21 cellular contexts compared by ENCODE assay signal in genomic region chr6:1702580-1703051, GRCh38.
DNase-seq lines count a peak whose midpoint lies in the region; TF ChIP-seq lines count a peak whose summit lies in the region.
"Had no signal": no experiment of that assay in that cellular context is flagged by ENCODE, and none has a peak within 500 bp of the region (broad histone marks: within the 10 kb centered on the region; RNA-seq: fewer than 3 reads in every experiment).

No MANE protein-coding gene starts in this region.

- H3K18ac ChIP-seq in neuronal stem cell (ENCODE audit: low read length) = peak overlapping the region; percentile 54

- no peak overlapping the region for H3K4me3 ChIP-seq in neuronal stem cell (ENCODE audit: low read length in 2 of 2)
- H3K4me3 ChIP-seq: MG63, right lobe of liver had no signal

- no peak overlapping the region for H3K14ac ChIP-seq in neuronal stem cell (ENCODE audit: low read length)

- peak overlapping the region; percentile 40 for H2AK5ac ChIP-seq in neuronal stem cell (ENCODE audit: low read depth, low read length)

- no peak overlapping the region for H3K9ac ChIP-seq in neuronal stem cell (ENCODE audit: low read depth, low read length, poor library complexity)

- intact Hi-C loops in Calu3 (cut with micrococcal nuclease; ENCODE audit: unreplicated experiment) = no loop called here

- H3K36me3 Mint-ChIP-seq in chondrocyte (ENCODE audit: low read depth) (no peaks in the 10 kb centered on the region), Calu3 (ENCODE audit: insufficient read depth, unreplicated experiment) (no peaks in the 10 kb centered on the region), immature natural killer cell (peaks cover 0 to 6% (median 0%) of the 10 kb centered on the region in 3 donors)
- H3K36me3 Mint-ChIP-seq: CD14-positive monocyte had no signal

- H3K4me1 Mint-ChIP-seq in chondrocyte (ENCODE audit: low read depth) (peaks cover 65% of the 10 kb centered on the region), Calu3 (ENCODE audit: low read depth, unreplicated experiment) (no peaks in the 10 kb centered on the region), immature natural killer cell (no peaks in the 10 kb centered on the region)

- H3K27ac Mint-ChIP-seq in chondrocyte (ENCODE audit: unreplicated experiment) (peak overlapping the region; percentile 97), Calu3 (ENCODE audit: unreplicated experiment) (no peak overlapping the region), immature natural killer cell (no peak overlapping the region)
- H3K27ac Mint-ChIP-seq: CD14-positive monocyte; endodermal cell; stimulated activated naive CD8-positive, alpha-beta T cell treated with anti-CD3 and anti-CD28 coated beads, Interleukin-15, Interleukin-2, amounts not matched to agents 100 ng/mL and 50 ng/mL, for 24 hours had no signal

- no CpG with 5 or more reads among the region's 8 CpGs for WGBS in neuronal stem cell (ENCODE audit: extremely low coverage in 2 of 2, insufficient read length in 2 of 2, insufficient replicate concordance in 1 of 2), 2 donors

- H3K4me1 ChIP-seq in neuronal stem cell (ENCODE audit: control insufficient read depth in 2 of 2, insufficient read depth in 1 of 2, low read depth in 1 of 2, low read length in 2 of 2) = peaks cover 0 to 12% of the 10 kb centered on the region in 2 donors
- H3K4me1 ChIP-seq: right lobe of liver had no signal

- CTCF ChIA-PET in Calu3 (lab: Charles Lee) = interaction anchor here (0.6 kb wide), 1 partner anchor 91 kb away, joined by 4 read pairs; no protein-coding TSS in a partner anchor

- H3K27me3 ChIP-seq in neuronal stem cell (ENCODE audit: control insufficient read depth in 3 of 3, insufficient read depth in 3 of 3, low read depth in 1 of 3, low read length in 3 of 3) = no peaks in the 10 kb centered on the region
- H3K27me3 ChIP-seq: MG63, right lobe of liver had no signal

- no peak overlapping the region for H2BK5ac ChIP-seq in neuronal stem cell (ENCODE audit: low read length)

- H3K4ac ChIP-seq in neuronal stem cell (ENCODE audit: low read length) = no peak overlapping the region

- no peak overlapping the region for H4K8ac ChIP-seq in neuronal stem cell (ENCODE audit: low read depth, low read length)

- H3K27ac ChIP-seq in neuronal stem cell (replicated peaks; ENCODE audit: low read length) = no peak overlapping the region
- H3K27ac ChIP-seq: 22Rv1, right lobe of liver, RWPE1 had no signal

- no peak overlapping the region for H2BK15ac ChIP-seq in neuronal stem cell (ENCODE audit: low read length)

- no peaks in the 10 kb centered on the region for H3K79me1 ChIP-seq in neuronal stem cell (ENCODE audit: low read depth, low read length)

- H3K9me3 Mint-ChIP-seq in chondrocyte (ENCODE audit: low read depth) = no peaks in the 10 kb centered on the region
- H3K9me3 Mint-ChIP-seq in Calu3 (ENCODE audit: low read depth, unreplicated experiment) = no peaks in the 10 kb centered on the region
- H3K9me3 Mint-ChIP-seq in immature natural killer cell = no peaks in the 10 kb centered on the region
- H3K9me3 Mint-ChIP-seq: CD14-positive monocyte; stimulated activated naive CD8-positive, alpha-beta T cell treated with anti-CD3 and anti-CD28 coated beads, Interleukin-15, Interleukin-2, amounts not matched to agents 100 ng/mL and 50 ng/mL, for 24 hours had no signal

- H3K4me3 Mint-ChIP-seq in chondrocyte (ENCODE audit: unreplicated experiment) = peak overlapping the region; percentile 62
- no peak overlapping the region for H3K4me3 Mint-ChIP-seq in Calu3 (ENCODE audit: low read depth, unreplicated experiment)
- H3K4me3 Mint-ChIP-seq in immature natural killer cell = no peak overlapping the region
- H3K4me3 Mint-ChIP-seq: CD14-positive monocyte; endodermal cell; stimulated activated naive CD8-positive, alpha-beta T cell treated with anti-CD3 and anti-CD28 coated beads, Interleukin-15, Interleukin-2, amounts not matched to agents 100 ng/mL and 50 ng/mL, for 24 hours had no signal

- H3K27me3 Mint-ChIP-seq in chondrocyte (ENCODE audit: low read depth) (no peaks in the 10 kb centered on the region), Calu3 (ENCODE audit: unreplicated experiment) (no peaks in the 10 kb centered on the region), immature natural killer cell (ENCODE audit: low read depth in 3 of 3) (peaks cover 0 to 2% (median 1%) of the 10 kb centered on the region in 3 donors)
- H3K27me3 Mint-ChIP-seq: stimulated activated naive CD8-positive, alpha-beta T cell treated with anti-CD3 and anti-CD28 coated beads, Interleukin-15, Interleukin-2, amounts not matched to agents 100 ng/mL and 50 ng/mL, for 24 hours had no signal

- no peak overlapping the region for H2AFZ ChIP-seq in neuronal stem cell (ENCODE audit: low read length)

- no peak overlapping the region for H2BK120ac ChIP-seq in neuronal stem cell (ENCODE audit: low read depth, low read length)

- no TSS peak for BruUV-seq in Calu3 (replicated peaks; lab: Mats Ljungman, UMichigan)

- no peak overlapping the region for H2BK12ac ChIP-seq in neuronal stem cell (ENCODE audit: low read length)

- H3K36me3 ChIP-seq in neuronal stem cell (replicated peaks in 1 of 2; ENCODE audit: control insufficient read depth in 2 of 2, insufficient read depth in 2 of 2, low read length in 2 of 2) = no peaks in the 10 kb centered on the region
- H3K36me3 ChIP-seq: MG63, right lobe of liver had no signal

- DNase-seq in NCI-H146 (lab: John Stamatoyannopoulos, UW) (peak; percentile 4), NCI-H146 treated with DMSO at 0.1 percent for 48 hours (lab: John Stamatoyannopoulos, UW; ENCODE audit: unreplicated experiment) (no peak), chondrocyte (ENCODE audit: low spot score) (no peak), neuronal stem cell (ENCODE audit: low spot score) (no peak), NCI-H526 (lab: John Stamatoyannopoulos, UW) (no peak), Calu3 (no peak), AG20443 (ENCODE audit: low spot score) (no peak), immature natural killer cell (no peak)
- DNase-seq: activated naive CD4-positive, alpha-beta T cell; activated T-cell treated with anti-CD3 and anti-CD28 coated beads for 4 hours; endodermal cell; hypothalamus; NCI-H1436 treated with DMSO at 0.1 percent for 48 hours; NCI-H345; right lobe of liver; stimulated activated CD4-positive, alpha-beta T cell treated with anti-CD3 and anti-CD28 coated beads, Interleukin-1b, Interleukin-23, amount 100 ng/mL, for 48 hours had no signal

- no peak overlapping the region for H4K91ac ChIP-seq in neuronal stem cell (ENCODE audit: low read depth, low read length, poor library complexity)

- H3K4me2 ChIP-seq in neuronal stem cell (ENCODE audit: insufficient read depth, low read length, poor library complexity, severe bottlenecking) = no peak overlapping the region

- H3K9me3 ChIP-seq in neuronal stem cell (replicated peaks in 1 of 2; ENCODE audit: control insufficient read depth in 2 of 2, insufficient read depth in 1 of 2, low read depth in 1 of 2, low read length in 2 of 2) = peaks cover 0 to 2% of the 10 kb centered on the region in 2 donors
- H3K9me3 ChIP-seq: MG63, right lobe of liver had no signal

- TF ChIP-seq CTCF in chondrocyte (IDR thresholded peaks at IDR 0.05) = no peak
- TF ChIP-seq CTCF in Calu3 (IDR thresholded peaks at IDR 0.05; ENCODE audit: unreplicated experiment) = no peak

- no peak overlapping the region for H3K23ac ChIP-seq in neuronal stem cell (ENCODE audit: low read depth, low read length, poor library complexity)
